In the genomic region with DNA sequence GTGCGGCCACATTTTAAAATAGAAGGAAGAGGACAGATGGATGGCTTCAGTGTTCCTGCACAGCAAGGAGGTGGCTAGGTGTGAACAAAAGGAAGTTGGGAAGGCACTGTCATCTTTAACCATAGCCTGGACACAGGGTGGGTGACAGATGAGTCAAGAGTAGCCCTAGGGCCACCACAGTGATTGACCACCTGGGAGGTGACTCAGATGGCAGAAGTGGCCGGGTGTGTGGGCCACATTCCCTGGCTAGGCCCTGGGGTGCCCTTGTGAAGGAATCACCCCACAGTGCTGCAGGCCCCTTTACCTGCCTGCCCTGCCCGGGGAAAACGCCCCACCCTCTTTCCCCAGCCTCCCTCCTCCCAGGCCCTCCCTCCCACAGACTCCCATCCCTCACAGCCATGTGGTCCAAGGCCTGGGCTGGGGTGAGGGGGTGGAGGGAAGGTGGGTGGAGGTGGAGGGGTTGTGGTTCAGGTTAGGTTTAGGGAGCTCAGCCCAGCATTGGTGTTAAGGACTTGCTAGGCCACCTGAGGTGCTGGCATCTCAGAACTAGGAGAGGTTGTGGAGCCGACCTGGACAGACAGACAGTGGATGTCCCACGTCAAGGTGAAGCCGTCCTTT, we compare ENCODE assay signal across 15 cellular contexts. TPM values are rescaled to one million over a fixed set of nuclear protein-coding genes. Genes with fewer than 3 reads are reported as not detected.
DNase-seq lines count a peak whose midpoint lies in the region; ATAC-seq and TF ChIP-seq lines count a peak whose summit lies in the region.
"Had no signal": no experiment of that assay in that cellular context is flagged by ENCODE, and none has a peak within 500 bp of the region (broad histone marks: within the 10 kb centered on the region; RNA-seq: fewer than 3 reads in every experiment).

No MANE protein-coding gene starts in this region.

- CTCF ChIA-PET in HCT116 (lab: Charles Lee): no interaction called here

- intact Hi-C loops in HCT116 (cut with micrococcal nuclease) (no loop called here), left lung (cut with DNase I) (no loop called here), gastrocnemius medialis (cut with DNase I; ENCODE audit: low total_unique reads) (no loop called here)

- H3K36me3 Mint-ChIP-seq in T-helper 17 cell (ENCODE audit: low read depth): peaks cover 10% of the 10 kb centered on the region
- no peaks in the 10 kb centered on the region for H3K36me3 Mint-ChIP-seq in stimulated activated effector memory CD8-positive, alpha-beta T cell treated with anti-CD3 and anti-CD28 coated beads, Interleukin-12 subunit alpha, Interleukin-12 subunit beta, amount 100 ng/mL, for 72 hours

- TF ChIP-seq POLR2A in HCT116 (IDR thresholded peaks at IDR 0.05; ENCODE audit: borderline replicate concordance, extremely low read depth, insufficient read depth, insufficient read length): no peak
- no peak for TF ChIP-seq POLR2A in gastrocnemius medialis (IDR thresholded peaks at IDR 0.05)

- POLR2A ChIA-PET in HCT116 (lab: Charles Lee): no interaction called here

- RAD21 ChIA-PET in HCT116 (lab: Charles Lee; ENCODE audit: low non-redundant PET in 1 of 2, low total read pairs in 2 of 2, uncharacterized antibody in 2 of 2, unreplicated experiment in 2 of 2): no interaction called here

- no peaks in the 10 kb centered on the region for H4K20me1 ChIP-seq in HCT116 (ENCODE audit: insufficient read depth)

- no TSS peak for BruUV-seq in HCT116 (replicated peaks; lab: Mats Ljungman, UMichigan)

- no peaks in the 10 kb centered on the region for H3K9me2 ChIP-seq in HCT116 (ENCODE audit: insufficient read depth)

- in situ Hi-C loops in gastrocnemius medialis (cut with MboI; ENCODE audit: low sequenced_read_pairs in 4 of 4): no loop called here

- H3K27ac ChIP-seq in HCT116 (ENCODE audit: low read depth, low read length) (no peak overlapping the region), left lung (no peak overlapping the region), gastrocnemius medialis (no peak overlapping the region)

- H3K4me3 ChIP-seq in HCT116 (replicated peaks in 1 of 2; ENCODE audit: low read depth in 1 of 2, low read length in 2 of 2) (no peak overlapping the region), left lung (no peak overlapping the region), gastrocnemius medialis (no peak overlapping the region)

- no peak for TF ChIP-seq RAD21 in HCT116 (IDR thresholded peaks at IDR 0.05; ENCODE audit: low read depth)

- H3K36me3 ChIP-seq in HCT116 (ENCODE audit: control insufficient read depth in 1 of 2, insufficient read depth in 2 of 2, low read length in 2 of 2) (peaks cover 0 to 4% of the 10 kb centered on the region in 2 experiments; a peak in 1 of 4 replicates), left lung (peaks cover 0 to 18% of the 10 kb centered on the region in 2 donors), gastrocnemius medialis (peaks cover 0 to 17% of the 10 kb centered on the region in 2 donors)

- TF ChIP-seq CTCF in HCT116 (IDR thresholded peaks at IDR 0.05 in 2 of 3, conservative IDR thresholded peaks at IDR 0.05 in 1 of 3; ENCODE audit: borderline replicate concordance in 1 of 3, insufficient read depth in 1 of 3, low read depth in 2 of 3, low read length in 2 of 3) (no peak), left lung (IDR thresholded peaks at IDR 0.05) (no peak), gastrocnemius medialis (IDR thresholded peaks at IDR 0.05 in 4 of 5, conservative IDR thresholded peaks at IDR 0.05 in 1 of 5) (no peak)

- peak overlapping the region; percentile 63 for H3K27ac Mint-ChIP-seq in T-helper 17 cell
- H3K27ac Mint-ChIP-seq in stimulated activated effector memory CD8-positive, alpha-beta T cell treated with anti-CD3 and anti-CD28 coated beads, Interleukin-12 subunit alpha, Interleukin-12 subunit beta, amount 100 ng/mL, for 72 hours: peak overlapping the region; percentile 2

- peak overlapping the region; percentile 17; the same call in 1 of the 2 replicates for H3K4me2 ChIP-seq in HCT116 (ENCODE audit: low read length)

- H3K9me3 ChIP-seq in HCT116 (ENCODE audit: control insufficient read depth in 1 of 2, insufficient read depth in 1 of 2, low read depth in 1 of 2, low read length in 2 of 2) (no peaks in the 10 kb centered on the region), T-helper 17 cell (ENCODE audit: control insufficient read depth, low read length, poor library complexity, severe bottlenecking) (no peaks in the 10 kb centered on the region), left lung (no peaks in the 10 kb centered on the region), gastrocnemius medialis (no peaks in the 10 kb centered on the region)

- no peaks in the 10 kb centered on the region for H3K27me3 Mint-ChIP-seq in T-helper 17 cell

- H3K4me1 ChIP-seq in HCT116 (ENCODE audit: control insufficient read depth in 1 of 2, insufficient read depth in 2 of 2, low read length in 2 of 2) (peaks cover 2 to 35% of the 10 kb centered on the region in 2 experiments; a peak in 2 of 4 replicates), left lung (no peaks in the 10 kb centered on the region), gastrocnemius medialis (peaks cover 5 to 8% of the 10 kb centered on the region in 2 donors)

- H2AFZ ChIP-seq in HCT116 (ENCODE audit: low read depth, low read length, poor library complexity, severe bottlenecking): no peak overlapping the region

- no peak for DNase-seq in HCT116 (ENCODE audit: low read depth, low spot score)
- no peak for DNase-seq in T-helper 17 cell
- peak in 1 of 2 donors; percentile 46 for DNase-seq in left lung
- DNase-seq in stimulated activated effector memory CD8-positive, alpha-beta T cell treated with anti-CD3 and anti-CD28 coated beads, Interleukin-12 subunit alpha, Interleukin-12 subunit beta, amount 100 ng/mL, for 72 hours (ENCODE audit: low spot score in 2 of 2): no peak
- DNase-seq in HuH-7.5 (ENCODE audit: low spot score): no peak
- DNase-seq in gastrocnemius medialis: no peak
- DNase-seq in hippocampal formation (lab: John Stamatoyannopoulos, UW): no peak
- DNase-seq: activated gamma-delta T cell; AML-193; Calu3; effector memory CD4-positive, alpha-beta T cell; islet precursor cell; NCI-H446; stimulated activated naive CD4-positive, alpha-beta T cell treated with Interleukin-2 at 50 U/mL for 16 hours had no signal

- H3K4me1 Mint-ChIP-seq in T-helper 17 cell: peaks cover 5% of the 10 kb centered on the region
- H3K4me1 Mint-ChIP-seq in stimulated activated effector memory CD8-positive, alpha-beta T cell treated with anti-CD3 and anti-CD28 coated beads, Interleukin-12 subunit alpha, Interleukin-12 subunit beta, amount 100 ng/mL, for 72 hours: peaks cover 6% of the 10 kb centered on the region

- no peak overlapping the region for H3K4me3 Mint-ChIP-seq in T-helper 17 cell
- no peak overlapping the region for H3K4me3 Mint-ChIP-seq in stimulated activated effector memory CD8-positive, alpha-beta T cell treated with anti-CD3 and anti-CD28 coated beads, Interleukin-12 subunit alpha, Interleukin-12 subunit beta, amount 100 ng/mL, for 72 hours

- no peak overlapping the region for H3K9ac ChIP-seq in HCT116 (ENCODE audit: low read length)

- peaks cover 3% of the 10 kb centered on the region for H3K9me3 Mint-ChIP-seq in stimulated activated effector memory CD8-positive, alpha-beta T cell treated with anti-CD3 and anti-CD28 coated beads, Interleukin-12 subunit alpha, Interleukin-12 subunit beta, amount 100 ng/mL, for 72 hours

- H3K27me3 ChIP-seq in HCT116 (ENCODE audit: insufficient read depth, low read length) (no peaks in the 10 kb centered on the region), left lung (no peaks in the 10 kb centered on the region), gastrocnemius medialis (no peaks in the 10 kb centered on the region)

- no peaks in the 10 kb centered on the region for H3K79me2 ChIP-seq in HCT116 (ENCODE audit: insufficient read depth, low read length)

- ATAC-seq in HCT116 (0 out of 2 replicates have a peak, but pooled peaks have one; percentile 41), T-helper 17 cell (no peak), left lung (peak; percentile 13), gastrocnemius medialis (no peak)
- ATAC-seq in stimulated activated effector memory CD8-positive, alpha-beta T cell treated with anti-CD3 and anti-CD28 coated beads, Interleukin-12 subunit alpha, Interleukin-12 subunit beta, amount 100 ng/mL, for 72 hours: peak; percentile 16
- ATAC-seq: activated CD4-positive, CD25-positive, alpha-beta regulatory T cell treated with anti-CD3 and anti-CD28 coated beads, Interleukin-2, amount 50 U/mL, for 24 hours had no signal

TF ChIP-seq in HCT116, 20 proteins besides CTCF, POLR2A, EP300 and RAD21 (continues in another document):
- TF ChIP-seq ZNF274 (IDR thresholded peaks at IDR 0.05; ENCODE audit: low read depth, low read length): no peak
- no peak for TF ChIP-seq EGR1 (IDR thresholded peaks at IDR 0.05; ENCODE audit: low read depth)
- TF ChIP-seq CBX3 (IDR thresholded peaks at IDR 0.05; ENCODE audit: low read depth): no peak
- TF ChIP-seq FOSL1 (IDR thresholded peaks at IDR 0.05; ENCODE audit: low read depth): no peak
- TF ChIP-seq CEBPB (IDR thresholded peaks at IDR 0.05; ENCODE audit: low read depth): no peak
- TF ChIP-seq JUND (IDR thresholded peaks at IDR 0.05): no peak

RNA-seq across cellular contexts. Expression of a gene that starts 59.1 kb away (rescaled TPM):
- 10.8 TPM for total RNA-seq in HCT116 (2021; ENCODE audit: unreplicated experiment)
- polyA plus RNA-seq in HCT116 (2012): 10.1 and 10.3 TPM in 2 replicates
- total RNA-seq in T-helper 17 cell: 1 to 10 TPM; 7.7 to 9.2 TPM
- 10 to 100 TPM; 24.7 to 39.4 TPM for total RNA-seq in left lung
- 100 to 1,000 TPM in 1 of 4 donors, 10 to 100 TPM in 3; 40.4 to 161 (median 56.6) TPM for total RNA-seq in gastrocnemius medialis

Comparison
In these comparisons a context has a peak if more than half of its experiments do, and no peak if none do; other contexts are left out.
1. ATAC-seq: peak in HCT116 (single experiment), left lung (single experiment) and stimulated activated effector memory CD8-positive, alpha-beta T cell treated with anti-CD3 and anti-CD28 coated beads, Interleukin-12 subunit alpha, Interleukin-12 subunit beta, amount 100 ng/mL, for 72 hours (single experiment); none in T-helper 17 cell (single experiment) and gastrocnemius medialis (0 of 2).